ENCODE assay signal across 1 cellular context in genomic region chr9:12958279-12958678, GRCh38.
TF ChIP-seq lines count a peak whose summit lies in the region.

No MANE protein-coding gene starts in this region.

TF ChIP-seq in GM23338, 12 proteins besides CTCF, POLR2A, EP300 and RAD21 (continued from another document):
- no peak for TF ChIP-seq ZNF462 (CRISPR knock-in tag; IDR thresholded peaks at IDR 0.05)
- TF ChIP-seq EZH2phosphoT487 (IDR thresholded peaks at IDR 0.05; ENCODE audit: unreplicated experiment), result no peak
- TF ChIP-seq ZNF331 (CRISPR knock-in tag; IDR thresholded peaks at IDR 0.05; ENCODE audit: low read depth), result no peak
- no peak for TF ChIP-seq JUNB (IDR thresholded peaks at IDR 0.05; ENCODE audit: unreplicated experiment)
